ENCODE assay signal across 15 cellular contexts in the genomic region with DNA sequence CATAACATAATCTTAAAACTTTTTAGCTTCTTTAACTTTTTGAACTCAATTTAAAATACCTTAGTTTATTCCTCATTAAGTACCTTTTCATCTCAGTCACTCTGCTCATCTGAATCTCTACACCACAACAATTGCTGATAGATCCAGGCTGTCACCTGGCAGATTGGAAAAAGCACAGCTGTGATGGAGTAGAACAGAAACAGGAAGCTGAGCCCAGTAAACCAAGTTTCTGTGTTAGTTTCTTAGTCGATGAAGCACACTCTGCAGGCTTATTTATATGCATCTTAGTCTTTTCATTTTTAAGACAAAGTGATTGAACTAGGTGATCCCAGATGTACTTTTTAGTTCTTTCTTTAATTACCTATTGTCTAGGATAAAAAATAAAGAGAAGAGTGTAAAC.
DNase-seq lines count a peak whose midpoint lies in the region; ATAC-seq and TF ChIP-seq lines count a peak whose summit lies in the region.
"Had no signal": no experiment of that assay in that cellular context is flagged by ENCODE, and none has a peak within 500 bp of the region (broad histone marks: within the 10 kb centered on the region; RNA-seq: fewer than 3 reads in every experiment).

No MANE protein-coding gene starts in this region.

- ATAC-seq in GM18867 (IDR thresholded peaks at IDR 0.05; ENCODE audit: unreplicated experiment) (peak; percentile 95), GM21423 (IDR thresholded peaks at IDR 0.05; ENCODE audit: unreplicated experiment) (peak; percentile 90), HG03039 (IDR thresholded peaks at IDR 0.05; ENCODE audit: unreplicated experiment) (peak; percentile 56), lower lobe of right lung (no peak)
- ATAC-seq: activated CD4-positive, alpha-beta T cell treated with anti-CD3 and anti-CD28 coated beads for 36 hours; CD8-positive, alpha-beta T cell; foreskin keratinocyte; psoas muscle had no signal

- intact Hi-C loops in lower lobe of right lung (cut with DNase I), result no loop called here

- no peaks in the 10 kb centered on the region for H3K27me3 ChIP-seq in lower lobe of right lung (ENCODE audit: low read depth)
- H3K27me3 ChIP-seq: foreskin keratinocyte, tibial artery had no signal

- no peak for TF ChIP-seq CTCF in foreskin fibroblast (IDR thresholded peaks at IDR 0.05; ENCODE audit: low read depth, low read length)
- no peak for TF ChIP-seq CTCF in lower lobe of right lung (IDR thresholded peaks at IDR 0.05)
- no peak for TF ChIP-seq CTCF in GM10266 (IDR thresholded peaks at IDR 0.05; ENCODE audit: control insufficient read depth, insufficient read depth, low read depth, missing control alignments)

- H3K27ac ChIP-seq in lower lobe of right lung, result no peak overlapping the region
- H3K27ac ChIP-seq: foreskin keratinocyte, psoas muscle, tibial artery had no signal

- no peaks in the 10 kb centered on the region for H3K9me3 ChIP-seq in lower lobe of right lung
- H3K9me3 ChIP-seq: psoas muscle, tibial artery had no signal

- H3K4me3 ChIP-seq in foreskin fibroblast (ENCODE audit: low read depth in 1 of 2, low read length in 2 of 2) (no peak overlapping the region), lower lobe of right lung (no peak overlapping the region)
- H3K4me3 ChIP-seq: psoas muscle, tibial artery had no signal

- H3K36me3 ChIP-seq in lower lobe of right lung, result no peaks in the 10 kb centered on the region
- H3K36me3 ChIP-seq: tibial artery had no signal

- H3K4me1 ChIP-seq in lower lobe of right lung, result no peaks in the 10 kb centered on the region
- H3K4me1 ChIP-seq: foreskin keratinocyte, psoas muscle, tibial artery had no signal

- peak; percentile 44 for DNase-seq in NCI-H69 (lab: John Stamatoyannopoulos, UW)
- DNase-seq in foreskin fibroblast, result no peak
- no peak for DNase-seq in lower lobe of right lung
- DNase-seq in GM10266 (ENCODE audit: extremely low spot score), result no peak
- no peak for DNase-seq in NCI-H510A (lab: John Stamatoyannopoulos, UW)
- DNase-seq: activated CD4-positive, alpha-beta T cell treated with anti-CD3 and anti-CD28 coated beads for 36 hours; activated naive CD4-positive, alpha-beta T cell; CD8-positive, alpha-beta T cell; foreskin keratinocyte; NCI-H1930; psoas muscle; tibial artery had no signal

Comparison
In these comparisons a context has a peak if more than half of its experiments do, and no peak if none do; other contexts are left out.
1. ATAC-seq: peak in GM18867 (single experiment), GM21423 (single experiment) and HG03039 (single experiment); none in lower lobe of right lung (0 of 2).